24 cellular contexts compared by ENCODE assay signal in genomic region chr1:227059076-227059475, GRCh38.
DNase-seq lines count a peak whose midpoint lies in the region; TF ChIP-seq lines count a peak whose summit lies in the region.
"Had no signal": no experiment of that assay in that cellular context is flagged by ENCODE, and none has a peak within 500 bp of the region (broad histone marks: within the 10 kb centered on the region; RNA-seq: fewer than 3 reads in every experiment).

No MANE protein-coding gene starts in this region.

- no peak for TF ChIP-seq CTCF in HFFc6 (IDR thresholded peaks at IDR 0.05)
- TF ChIP-seq CTCF in fibroblast of villous mesenchyme (IDR thresholded peaks at IDR 0.05; ENCODE audit: insufficient read depth, low read depth, low read length), result no peak
- TF ChIP-seq CTCF in smooth muscle cell (IDR thresholded peaks at IDR 0.05; ENCODE audit: borderline replicate concordance, insufficient read depth, poor library complexity, severe bottlenecking), result no peak
- TF ChIP-seq CTCF in Caco-2 (IDR thresholded peaks at IDR 0.05; ENCODE audit: insufficient read depth in 1 of 2, low read depth in 1 of 2, low read length in 1 of 2, severe bottlenecking in 1 of 2, unreplicated experiment in 1 of 2), result no peak

- CTCF ChIA-PET in Caco-2 (lab: Charles Lee), result interaction anchor here (0.7 kb wide), 1 partner anchor 25 kb away, joined by 8 read pairs; no protein-coding TSS in a partner anchor
- CTCF ChIA-PET in CD4-positive, alpha-beta memory T cell (lab: Charles Lee; ENCODE audit: partially characterized antibody), result no interaction called here

- intact Hi-C loops in Caco-2 (cut with micrococcal nuclease; ENCODE audit: unreplicated experiment), result no loop called here
- intact Hi-C loops in CD4-positive, alpha-beta memory T cell (cut with micrococcal nuclease), result no loop called here

- H3K4me2 ChIP-seq in smooth muscle cell, result peak overlapping the region; percentile 47
- H3K4me2 ChIP-seq: BLaER1 treated with 17β-estradiol and CSF1 and Interleukin-3, amounts not matched to agents 10 nM and 100 nM; PC-9 had no signal

- H3K36me3 ChIP-seq in smooth muscle cell (ENCODE audit: low read depth) (no peaks in the 10 kb centered on the region), Caco-2 (ENCODE audit: control insufficient read depth, insufficient read depth, low read length) (no peaks in the 10 kb centered on the region)
- H3K36me3 ChIP-seq in CD4-positive, alpha-beta memory T cell (ENCODE audit: insufficient read depth, low read length), result no peaks in the 10 kb centered on the region
- H3K36me3 ChIP-seq: BLaER1 treated with 17β-estradiol and CSF1 and Interleukin-3, amounts not matched to agents 10 nM and 100 nM; left lung had no signal

- peak overlapping the region; percentile 94 for H3K27ac ChIP-seq in smooth muscle cell (ENCODE audit: low read depth)
- H3K27ac ChIP-seq in CD4-positive, alpha-beta memory T cell (ENCODE audit: low read depth, low read length), result no peak overlapping the region
- H3K27ac ChIP-seq: BLaER1 treated with 17β-estradiol and CSF1 and Interleukin-3, amounts not matched to agents 10 nM and 100 nM; body of pancreas; left lung; PC-9; psoas muscle; sigmoid colon; tibial artery had no signal

- H3K4me1 Mint-ChIP-seq in HFFc6 (ENCODE audit: low read depth) (peaks cover 17% of the 10 kb centered on the region), Caco-2 (ENCODE audit: low read depth, unreplicated experiment) (no peaks in the 10 kb centered on the region)
- H3K4me1 Mint-ChIP-seq in CD4-positive, alpha-beta memory T cell, result no peaks in the 10 kb centered on the region
- H3K4me1 Mint-ChIP-seq: activated naive CD8-positive, alpha-beta T cell treated with anti-CD3 and anti-CD28 coated beads, Interleukin-2, amount 50 U/mL, for 24 hours; immature natural killer cell had no signal

- H3K9me3 ChIP-seq in smooth muscle cell (replicated peaks; ENCODE audit: low read depth), result no peaks in the 10 kb centered on the region
- no peaks in the 10 kb centered on the region for H3K9me3 ChIP-seq in Caco-2
- no peaks in the 10 kb centered on the region for H3K9me3 ChIP-seq in CD4-positive, alpha-beta memory T cell (ENCODE audit: control insufficient read depth in 1 of 2, low read length in 2 of 2)
- H3K9me3 ChIP-seq: body of pancreas, left lung, psoas muscle, sigmoid colon, tibial artery had no signal

- DNase-seq in HFFc6, result no peak
- DNase-seq in amniotic epithelial cell (ENCODE audit: low read depth), result peak; percentile 63
- DNase-seq in fibroblast of villous mesenchyme (ENCODE audit: low read depth), result peak; percentile 81
- no peak for DNase-seq in smooth muscle cell (lab: John Stamatoyannopoulos, UW; ENCODE audit: unreplicated experiment)
- DNase-seq in ureter (ENCODE audit: low spot score), result no peak
- no peak for DNase-seq in Caco-2
- no peak for DNase-seq in CD4-positive, alpha-beta memory T cell
- DNase-seq: activated CD4-positive, alpha-beta T cell treated with anti-CD3 and anti-CD28 coated beads, Interleukin-2, amount 50 U/mL, for 48 hours; activated naive CD8-positive, alpha-beta T cell treated with anti-CD3 and anti-CD28 coated beads, Interleukin-2, amount 50 U/mL, for 24 hours; activated T-cell treated with anti-CD3 and anti-CD28 coated beads, Interleukin-2, amount 50 U/mL, for 72 hours; body of pancreas; hypothalamus; immature natural killer cell; left lung; NCI-H1694 treated with DMSO at 0.1 percent for 48 hours; NCI-H524 treated with DMSO at 0.1 percent for 48 hours; PC-9; psoas muscle; sigmoid colon; stimulated activated CD4-positive, alpha-beta T cell treated with anti-CD3 and anti-CD28 coated beads, Interleukin-15, amount 100 ng/mL, for 24 hours; stimulated activated CD4-positive, alpha-beta T cell treated with anti-CD3 and anti-CD28 coated beads, Interleukin-4, amount 100 ng/mL, for 4 hours; tibial artery had no signal

- WGBS in smooth muscle cell (ENCODE audit: low lambda C conversion rate), result 87% methylated on average over 4 of the region's 4 CpGs

- H3K27me3 Mint-ChIP-seq in HFFc6 (ENCODE audit: insufficient read depth) (peaks cover 2% of the 10 kb centered on the region), Caco-2 (ENCODE audit: insufficient read depth, unreplicated experiment) (no peaks in the 10 kb centered on the region)
- peaks cover 11 to 14% of the 10 kb centered on the region in 2 donors for H3K27me3 Mint-ChIP-seq in CD4-positive, alpha-beta memory T cell

- no peaks in the 10 kb centered on the region for H3K79me2 ChIP-seq in smooth muscle cell (ENCODE audit: low read depth)

- H2AFZ ChIP-seq in smooth muscle cell (ENCODE audit: low read depth), result no peak overlapping the region
- H2AFZ ChIP-seq: PC-9 had no signal

- H3K4me3 Mint-ChIP-seq in HFFc6 (no peak overlapping the region), Caco-2 (ENCODE audit: unreplicated experiment) (no peak overlapping the region)
- no peak overlapping the region for H3K4me3 Mint-ChIP-seq in CD4-positive, alpha-beta memory T cell
- H3K4me3 Mint-ChIP-seq: activated naive CD8-positive, alpha-beta T cell treated with anti-CD3 and anti-CD28 coated beads, Interleukin-2, amount 50 U/mL, for 24 hours; activated T-cell treated with anti-CD3 and anti-CD28 coated beads, Interleukin-2, amount 50 U/mL, for 72 hours; immature natural killer cell; T-helper 1 cell treated with Interleukin-12 subunit alpha and Interleukin-12 subunit beta and Interleukin-4 antibody, amounts not matched to agents 30 μg/mL and 1 μg/mL, for 36 hours had no signal

- no TSS peak for BruUV-seq in Caco-2 (replicated peaks; lab: Mats Ljungman, UMichigan)

- H3K36me3 Mint-ChIP-seq in HFFc6 (ENCODE audit: low read depth) (peaks cover 13% of the 10 kb centered on the region; the same call in 1 of the 2 replicates), Caco-2 (ENCODE audit: insufficient read depth, unreplicated experiment) (peaks cover 20% of the 10 kb centered on the region)
- no peaks in the 10 kb centered on the region for H3K36me3 Mint-ChIP-seq in CD4-positive, alpha-beta memory T cell
- H3K36me3 Mint-ChIP-seq: immature natural killer cell had no signal

- POLR2A ChIA-PET in Caco-2 (lab: Charles Lee), result no interaction called here
- POLR2A ChIA-PET in CD4-positive, alpha-beta memory T cell (lab: Charles Lee; ENCODE audit: partially characterized antibody), result no interaction called here

- H3K27ac Mint-ChIP-seq in HFFc6, result peak overlapping the region; percentile 53
- H3K27ac Mint-ChIP-seq in Caco-2 (ENCODE audit: unreplicated experiment), result no peak overlapping the region
- H3K27ac Mint-ChIP-seq in CD4-positive, alpha-beta memory T cell, result no peak overlapping the region
- H3K27ac Mint-ChIP-seq: activated naive CD8-positive, alpha-beta T cell treated with anti-CD3 and anti-CD28 coated beads, Interleukin-2, amount 50 U/mL, for 24 hours; activated T-cell treated with anti-CD3 and anti-CD28 coated beads, Interleukin-2, amount 50 U/mL, for 72 hours; immature natural killer cell; T-helper 1 cell treated with Interleukin-12 subunit alpha and Interleukin-12 subunit beta and Interleukin-4 antibody, amounts not matched to agents 30 μg/mL and 1 μg/mL, for 36 hours had no signal

- no peak overlapping the region for H3K9ac ChIP-seq in smooth muscle cell (ENCODE audit: low read depth)
- H3K9ac ChIP-seq: BLaER1 treated with 17β-estradiol and CSF1 and Interleukin-3, amounts not matched to agents 10 nM and 100 nM had no signal

- H3K4me3 ChIP-seq in fibroblast of villous mesenchyme (ENCODE audit: low read depth, low read length) (no peak overlapping the region), smooth muscle cell (no peak overlapping the region), Caco-2 (ENCODE audit: low read depth, low read length) (no peak overlapping the region)
- no peak overlapping the region for H3K4me3 ChIP-seq in CD4-positive, alpha-beta memory T cell (ENCODE audit: low read length in 2 of 2)
- H3K4me3 ChIP-seq: BLaER1 treated with 17β-estradiol and CSF1 and Interleukin-3, amounts not matched to agents 10 nM and 100 nM; body of pancreas; left lung; PC-9; psoas muscle; sigmoid colon; tibial artery had no signal

- H3K27me3 ChIP-seq in smooth muscle cell (ENCODE audit: low read depth), result no peaks in the 10 kb centered on the region
- no peaks in the 10 kb centered on the region for H3K27me3 ChIP-seq in Caco-2 (replicated peaks; ENCODE audit: control insufficient read depth, insufficient read depth, low read length)
- H3K27me3 ChIP-seq in CD4-positive, alpha-beta memory T cell (ENCODE audit: insufficient read depth, low read length), result no peaks in the 10 kb centered on the region
- H3K27me3 ChIP-seq: BLaER1 treated with 17β-estradiol and CSF1 and Interleukin-3, amounts not matched to agents 10 nM and 100 nM; body of pancreas; left lung; sigmoid colon; tibial artery had no signal

- no peaks in the 10 kb centered on the region for H3K4me1 ChIP-seq in smooth muscle cell (ENCODE audit: low read depth)
- no peaks in the 10 kb centered on the region for H3K4me1 ChIP-seq in Caco-2
- H3K4me1 ChIP-seq in CD4-positive, alpha-beta memory T cell (ENCODE audit: insufficient read depth, low read length), result no peaks in the 10 kb centered on the region
- H3K4me1 ChIP-seq: BLaER1 treated with 17β-estradiol and CSF1 and Interleukin-3, amounts not matched to agents 10 nM and 100 nM; body of pancreas; left lung; psoas muscle; sigmoid colon; tibial artery had no signal

- H3F3A ChIP-seq in smooth muscle cell (ENCODE audit: low read depth), result no peaks in the 10 kb centered on the region

- H4K20me1 ChIP-seq in smooth muscle cell (ENCODE audit: low read depth), result no peaks in the 10 kb centered on the region
- H4K20me1 ChIP-seq: BLaER1 treated with 17β-estradiol and CSF1 and Interleukin-3, amounts not matched to agents 10 nM and 100 nM had no signal

- H3K9me3 Mint-ChIP-seq in HFFc6, result no peaks in the 10 kb centered on the region
- H3K9me3 Mint-ChIP-seq in Caco-2 (ENCODE audit: unreplicated experiment), result no peaks in the 10 kb centered on the region
- H3K9me3 Mint-ChIP-seq in CD4-positive, alpha-beta memory T cell, result peaks cover 0 to 17% (median 12%) of the 10 kb centered on the region in 8 donors
- H3K9me3 Mint-ChIP-seq: T-helper 1 cell treated with Interleukin-12 subunit alpha and Interleukin-12 subunit beta and Interleukin-4 antibody, amounts not matched to agents 30 μg/mL and 1 μg/mL, for 36 hours had no signal

Comparison
In these comparisons a context has a peak if more than half of its experiments do, and no peak if none do; other contexts are left out.
1. DNase-seq: peak in amniotic epithelial cell (single experiment) and fibroblast of villous mesenchyme (single experiment); none in HFFc6 (single experiment), smooth muscle cell (single experiment), ureter (single experiment), Caco-2 (0 of 2) and CD4-positive, alpha-beta memory T cell (0 of 5).